In genomic region chr12:5623411-5623810, GRCh38 we compare ENCODE assay signal across 1 cellular context.
TF ChIP-seq lines count a peak whose summit lies in the region.

No MANE protein-coding gene starts in this region.

TF ChIP-seq in SK-N-SH treated with all-trans-retinoic acid at 6 μM for 48 hours, 23 proteins besides CTCF, POLR2A, EP300 and RAD21 (continued from another document):
- no peak for TF ChIP-seq ESRRG (CRISPR knock-in tag; IDR thresholded peaks at IDR 0.05)
- no peak for TF ChIP-seq TOX (CRISPR knock-in tag; IDR thresholded peaks at IDR 0.05; ENCODE audit: borderline replicate concordance)
